In genomic region chr1:168628807-168629206, GRCh38 we compare ENCODE assay signal across 15 cellular contexts. TPM values are rescaled to one million over a fixed set of nuclear protein-coding genes. Genes with fewer than 3 reads are reported as not detected.
DNase-seq lines count a peak whose midpoint lies in the region; ATAC-seq and TF ChIP-seq lines count a peak whose summit lies in the region.
"Had no signal": no experiment of that assay in that cellular context is flagged by ENCODE, and none has a peak within 500 bp of the region (broad histone marks: within the 10 kb centered on the region; RNA-seq: fewer than 3 reads in every experiment).

No MANE protein-coding gene starts in this region.

- peaks cover 11% of the 10 kb centered on the region for H3K4me1 Mint-ChIP-seq in activated naive CD8-positive, alpha-beta T cell treated with anti-CD3 and anti-CD28 coated beads, Interleukin-2, amount 50 U/mL, for 24 hours
- H3K4me1 Mint-ChIP-seq in activated naive CD8-positive, alpha-beta T cell treated with anti-CD3 and anti-CD28 coated beads for 36 hours, result peaks cover 2% of the 10 kb centered on the region

- TF ChIP-seq CTCF in fibroblast of the aortic adventitia (IDR thresholded peaks at IDR 0.05; ENCODE audit: insufficient read depth, low read length), result no peak

- H3K4me3 ChIP-seq in fibroblast of the aortic adventitia (ENCODE audit: low read depth, low read length), result no peak overlapping the region
- H3K4me3 ChIP-seq: BLaER1, lower lobe of right lung had no signal

- intact Hi-C loops in Right ventricle myocardium inferior (cut with DNase I), result no loop called here

- H3K4me3 Mint-ChIP-seq in activated naive CD8-positive, alpha-beta T cell treated with anti-CD3 and anti-CD28 coated beads, Interleukin-2, amount 50 U/mL, for 24 hours, result no peak overlapping the region
- no peak overlapping the region for H3K4me3 Mint-ChIP-seq in activated naive CD8-positive, alpha-beta T cell treated with anti-CD3 and anti-CD28 coated beads for 36 hours
- H3K4me3 Mint-ChIP-seq: brain had no signal

- peaks cover 7% of the 10 kb centered on the region for H3K27me3 Mint-ChIP-seq in activated naive CD8-positive, alpha-beta T cell treated with anti-CD3 and anti-CD28 coated beads, Interleukin-2, amount 50 U/mL, for 24 hours
- H3K27me3 Mint-ChIP-seq in activated naive CD8-positive, alpha-beta T cell treated with anti-CD3 and anti-CD28 coated beads for 36 hours, result peaks cover 3% of the 10 kb centered on the region

- H3K36me3 Mint-ChIP-seq in activated naive CD8-positive, alpha-beta T cell treated with anti-CD3 and anti-CD28 coated beads, Interleukin-2, amount 50 U/mL, for 24 hours (ENCODE audit: low read depth), result no peaks in the 10 kb centered on the region
- H3K36me3 Mint-ChIP-seq in activated naive CD8-positive, alpha-beta T cell treated with anti-CD3 and anti-CD28 coated beads for 36 hours, result no peaks in the 10 kb centered on the region
- H3K36me3 Mint-ChIP-seq: brain had no signal

- DNase-seq in activated naive CD8-positive, alpha-beta T cell treated with anti-CD3 and anti-CD28 coated beads, Interleukin-2, amount 50 U/mL, for 24 hours, result no peak
- no peak for DNase-seq in activated naive CD8-positive, alpha-beta T cell treated with anti-CD3 and anti-CD28 coated beads for 36 hours
- DNase-seq in RKO (ENCODE audit: low spot score), result peak; percentile 71
- peak; percentile 84 for DNase-seq in fibroblast of the aortic adventitia (ENCODE audit: low read depth)
- DNase-seq in stimulated activated CD8-positive, alpha-beta memory T cell treated with anti-CD3 and anti-CD28 coated beads, Interleukin-4, amount 100 ng/mL, for 48 hours, result peak; percentile 32
- DNase-seq in epidermal melanocyte (ENCODE audit: insufficient read length, low spot score), result no peak
- DNase-seq in Right ventricle myocardium inferior (ENCODE audit: missing footprints), result no peak
- DNase-seq: activated CD8-positive, alpha-beta memory T cell treated with anti-CD3 and anti-CD28 coated beads for 24 hours; foreskin melanocyte; lower lobe of right lung; NCI-H69; right cardiac atrium had no signal

- H3K27ac Mint-ChIP-seq in activated naive CD8-positive, alpha-beta T cell treated with anti-CD3 and anti-CD28 coated beads, Interleukin-2, amount 50 U/mL, for 24 hours, result no peak overlapping the region
- H3K27ac Mint-ChIP-seq in activated naive CD8-positive, alpha-beta T cell treated with anti-CD3 and anti-CD28 coated beads for 36 hours, result no peak overlapping the region
- H3K27ac Mint-ChIP-seq: brain had no signal

- ATAC-seq in activated naive CD8-positive, alpha-beta T cell treated with anti-CD3 and anti-CD28 coated beads, Interleukin-2, amount 50 U/mL, for 24 hours, result peak; percentile 97
- ATAC-seq in HG02623 (IDR thresholded peaks at IDR 0.05; ENCODE audit: unreplicated experiment) (no peak), Right ventricle myocardium inferior (no peak)
- ATAC-seq: lower lobe of right lung, right cardiac atrium had no signal

- H3K9me3 Mint-ChIP-seq in activated naive CD8-positive, alpha-beta T cell treated with anti-CD3 and anti-CD28 coated beads, Interleukin-2, amount 50 U/mL, for 24 hours, result no peaks in the 10 kb centered on the region
- H3K9me3 Mint-ChIP-seq in activated naive CD8-positive, alpha-beta T cell treated with anti-CD3 and anti-CD28 coated beads for 36 hours, result no peaks in the 10 kb centered on the region
- H3K9me3 Mint-ChIP-seq: brain had no signal

RNA-seq across cellular contexts. Expression of gene XCL1, which starts 52.4 kb away (rescaled TPM):
- total RNA-seq in activated naive CD8-positive, alpha-beta T cell treated with anti-CD3 and anti-CD28 coated beads for 36 hours, result 10 to 100 TPM; 83.3 to 86.0 TPM
- total RNA-seq in fibroblast of the aortic adventitia (ENCODE audit: low replicate concordance), result not detected in 2 replicates
- 0.57 TPM for total RNA-seq in Right ventricle myocardium inferior

Comparison
In these comparisons a context has a peak if more than half of its experiments do, and no peak if none do; other contexts are left out.
1. DNase-seq: peak in RKO (single experiment), fibroblast of the aortic adventitia (single experiment) and stimulated activated CD8-positive, alpha-beta memory T cell treated with anti-CD3 and anti-CD28 coated beads, Interleukin-4, amount 100 ng/mL, for 48 hours (single experiment); none in activated naive CD8-positive, alpha-beta T cell treated with anti-CD3 and anti-CD28 coated beads, Interleukin-2, amount 50 U/mL, for 24 hours (single experiment), activated naive CD8-positive, alpha-beta T cell treated with anti-CD3 and anti-CD28 coated beads for 36 hours (single experiment), epidermal melanocyte (single experiment) and Right ventricle myocardium inferior (single experiment).
2. RNA of gene XCL1, which starts 52.4 kb away (total RNA-seq): 83.3 to 86.0 TPM in activated naive CD8-positive, alpha-beta T cell treated with anti-CD3 and anti-CD28 coated beads for 36 hours; 0.57 TPM in Right ventricle myocardium inferior (single experiment) and not detected in fibroblast of the aortic adventitia; every median in the first group is over 10 times any median in the second.